10 cellular contexts compared by ENCODE assay signal in genomic region chr6:141464490-141464889, GRCh38.
DNase-seq lines count a peak whose midpoint lies in the region; ATAC-seq and TF ChIP-seq lines count a peak whose summit lies in the region.
"Had no signal": no experiment of that assay in that cellular context is flagged by ENCODE, and none has a peak within 500 bp of the region (broad histone marks: within the 10 kb centered on the region; RNA-seq: fewer than 3 reads in every experiment).

No MANE protein-coding gene starts in this region.

- H3K4me3 Mint-ChIP-seq in activated CD8-positive, alpha-beta T cell treated with anti-CD3 and anti-CD28 coated beads, Interleukin-2, amount 10 ng/mL, durations not matched to agents 7 days and 5 days, result no peak overlapping the region
- H3K4me3 Mint-ChIP-seq in naive thymus-derived CD4-positive, alpha-beta T cell, result no peak overlapping the region
- H3K4me3 Mint-ChIP-seq in activated T-helper 17 cell treated with anti-CD3 and anti-CD28 coated beads, Interleukin-2, amount 50 U/mL, for 72 hours, result no peak overlapping the region
- H3K4me3 Mint-ChIP-seq: activated naive CD8-positive, alpha-beta T cell treated with anti-CD3 and anti-CD28 coated beads, Interleukin-2, amount 10 ng/mL, durations not matched to agents 7 days and 5 days had no signal

- H3K4me3 ChIP-seq in MG63 (no peak overlapping the region), ascending aorta (no peak overlapping the region)
- no peak overlapping the region for H3K4me3 ChIP-seq in naive thymus-derived CD4-positive, alpha-beta T cell (ENCODE audit: low read length)
- H3K4me3 ChIP-seq: HAP-1 had no signal

- H3K9me3 Mint-ChIP-seq in activated CD8-positive, alpha-beta T cell treated with anti-CD3 and anti-CD28 coated beads, Interleukin-2, amount 10 ng/mL, durations not matched to agents 7 days and 5 days (ENCODE audit: insufficient read depth), result no peaks in the 10 kb centered on the region
- peaks cover 0 to 2% (median 0%) of the 10 kb centered on the region in 11 donors for H3K9me3 Mint-ChIP-seq in naive thymus-derived CD4-positive, alpha-beta T cell
- H3K9me3 Mint-ChIP-seq in activated T-helper 17 cell treated with anti-CD3 and anti-CD28 coated beads, Interleukin-2, amount 50 U/mL, for 72 hours, result no peaks in the 10 kb centered on the region
- H3K9me3 Mint-ChIP-seq: activated naive CD8-positive, alpha-beta T cell treated with anti-CD3 and anti-CD28 coated beads, Interleukin-2, amount 10 ng/mL, durations not matched to agents 7 days and 5 days had no signal

- ATAC-seq in GM21528 (IDR thresholded peaks at IDR 0.05; ENCODE audit: low FRiP score, unreplicated experiment), result peak; percentile 78
- ATAC-seq in activated CD8-positive, alpha-beta T cell treated with anti-CD3 and anti-CD28 coated beads, Interleukin-2, amount 10 ng/mL, durations not matched to agents 7 days and 5 days, result peak; percentile 57
- ATAC-seq in naive thymus-derived CD4-positive, alpha-beta T cell, result peak; percentile 54
- no peak for ATAC-seq in activated T-helper 17 cell treated with anti-CD3 and anti-CD28 coated beads, Interleukin-2, amount 50 U/mL, for 72 hours (replicated peaks)

- CTCF ChIA-PET in activated CD8-positive, alpha-beta T cell treated with anti-CD3 and anti-CD28 coated beads, Interleukin-2, amount 10 ng/mL, durations not matched to agents 7 days and 5 days (lab: Charles Lee), result interaction anchor here (1.5 kb wide), 1 partner anchor 18 kb away, joined by 5 read pairs; no protein-coding TSS in a partner anchor
- CTCF ChIA-PET in naive thymus-derived CD4-positive, alpha-beta T cell (lab: Charles Lee), result no interaction called here

- H3K36me3 Mint-ChIP-seq in activated CD8-positive, alpha-beta T cell treated with anti-CD3 and anti-CD28 coated beads, Interleukin-2, amount 10 ng/mL, durations not matched to agents 7 days and 5 days (ENCODE audit: low read depth), result no peaks in the 10 kb centered on the region
- H3K36me3 Mint-ChIP-seq in naive thymus-derived CD4-positive, alpha-beta T cell, result peaks cover 0 to 3% (median 0%) of the 10 kb centered on the region in 5 donors
- no peaks in the 10 kb centered on the region for H3K36me3 Mint-ChIP-seq in activated T-helper 17 cell treated with anti-CD3 and anti-CD28 coated beads, Interleukin-2, amount 50 U/mL, for 72 hours (ENCODE audit: low read depth)
- H3K36me3 Mint-ChIP-seq: activated naive CD8-positive, alpha-beta T cell treated with anti-CD3 and anti-CD28 coated beads, Interleukin-2, amount 10 ng/mL, durations not matched to agents 7 days and 5 days had no signal

- no peak overlapping the region for H3K27ac ChIP-seq in naive thymus-derived CD4-positive, alpha-beta T cell (ENCODE audit: low read depth, low read length)
- H3K27ac ChIP-seq in ascending aorta, result no peak overlapping the region

- no peak overlapping the region for H3K27ac Mint-ChIP-seq in activated CD8-positive, alpha-beta T cell treated with anti-CD3 and anti-CD28 coated beads, Interleukin-2, amount 10 ng/mL, durations not matched to agents 7 days and 5 days
- H3K27ac Mint-ChIP-seq in naive thymus-derived CD4-positive, alpha-beta T cell, result peak overlapping the region in 1 of 9 donors; percentile 54
- H3K27ac Mint-ChIP-seq in activated T-helper 17 cell treated with anti-CD3 and anti-CD28 coated beads, Interleukin-2, amount 50 U/mL, for 72 hours, result no peak overlapping the region
- H3K27ac Mint-ChIP-seq: activated naive CD8-positive, alpha-beta T cell treated with anti-CD3 and anti-CD28 coated beads, Interleukin-2, amount 10 ng/mL, durations not matched to agents 7 days and 5 days had no signal

- POLR2A ChIA-PET in activated CD8-positive, alpha-beta T cell treated with anti-CD3 and anti-CD28 coated beads, Interleukin-2, amount 10 ng/mL, durations not matched to agents 7 days and 5 days (lab: Charles Lee), result interaction anchor here (1.5 kb wide), 1 partner anchor 20 kb away, joined by 3 read pairs; no protein-coding TSS in a partner anchor
- POLR2A ChIA-PET in naive thymus-derived CD4-positive, alpha-beta T cell (lab: Charles Lee), result no interaction called here

- intact Hi-C loops in naive thymus-derived CD4-positive, alpha-beta T cell (cut with micrococcal nuclease), result loop anchor here (1.0 kb wide), 1 partner anchor 19 kb away; no protein-coding TSS in a partner anchor
- intact Hi-C loops in ascending aorta (cut with DNase I), result no loop called here

- H3K27me3 ChIP-seq in MG63 (no peaks in the 10 kb centered on the region), ascending aorta (no peaks in the 10 kb centered on the region)
- H3K27me3 ChIP-seq in naive thymus-derived CD4-positive, alpha-beta T cell (ENCODE audit: control insufficient read depth in 2 of 2, insufficient read depth in 2 of 2, low read length in 2 of 2), result no peaks in the 10 kb centered on the region

- H3K9me3 ChIP-seq in MG63 (no peaks in the 10 kb centered on the region; the same call in 1 of the 2 replicates), ascending aorta (no peaks in the 10 kb centered on the region)
- H3K9me3 ChIP-seq in naive thymus-derived CD4-positive, alpha-beta T cell (ENCODE audit: control insufficient read depth in 2 of 3, low read length in 3 of 3), result no peaks in the 10 kb centered on the region
- H3K9me3 ChIP-seq: HAP-1 had no signal

- H3K27me3 Mint-ChIP-seq in activated CD8-positive, alpha-beta T cell treated with anti-CD3 and anti-CD28 coated beads, Interleukin-2, amount 10 ng/mL, durations not matched to agents 7 days and 5 days (ENCODE audit: low read depth), result no peaks in the 10 kb centered on the region
- H3K27me3 Mint-ChIP-seq in naive thymus-derived CD4-positive, alpha-beta T cell, result no peaks in the 10 kb centered on the region
- no peaks in the 10 kb centered on the region for H3K27me3 Mint-ChIP-seq in activated T-helper 17 cell treated with anti-CD3 and anti-CD28 coated beads, Interleukin-2, amount 50 U/mL, for 72 hours
- H3K27me3 Mint-ChIP-seq: activated naive CD8-positive, alpha-beta T cell treated with anti-CD3 and anti-CD28 coated beads, Interleukin-2, amount 10 ng/mL, durations not matched to agents 7 days and 5 days had no signal

- H3K4me1 ChIP-seq in naive thymus-derived CD4-positive, alpha-beta T cell (ENCODE audit: control insufficient read depth in 2 of 2, insufficient read depth in 2 of 2, low read length in 2 of 2), result peaks cover 0 to 8% of the 10 kb centered on the region in 2 donors
- peaks cover 0 to 7% of the 10 kb centered on the region in 2 donors for H3K4me1 ChIP-seq in ascending aorta
- H3K4me1 ChIP-seq: HAP-1 had no signal

- H3K4me1 Mint-ChIP-seq in activated CD8-positive, alpha-beta T cell treated with anti-CD3 and anti-CD28 coated beads, Interleukin-2, amount 10 ng/mL, durations not matched to agents 7 days and 5 days (ENCODE audit: low read depth), result peaks cover 5% of the 10 kb centered on the region
- H3K4me1 Mint-ChIP-seq in naive thymus-derived CD4-positive, alpha-beta T cell, result peaks cover 0 to 11% (median 4%) of the 10 kb centered on the region in 7 donors
- peaks cover 3% of the 10 kb centered on the region for H3K4me1 Mint-ChIP-seq in activated T-helper 17 cell treated with anti-CD3 and anti-CD28 coated beads, Interleukin-2, amount 50 U/mL, for 72 hours

- DNase-seq in DMS79 (lab: John Stamatoyannopoulos, UW) (peak; percentile 84), MG63 (peak; percentile 9), ascending aorta (ENCODE audit: low spot score in 2 of 2) (no peak), cortex of kidney (lab: John Stamatoyannopoulos, UW) (no peak)
- no peak for DNase-seq in activated CD8-positive, alpha-beta T cell treated with anti-CD3 and anti-CD28 coated beads, Interleukin-2, amount 10 ng/mL, durations not matched to agents 7 days and 5 days
- DNase-seq in naive thymus-derived CD4-positive, alpha-beta T cell, result peak in 6 of 9 donors; percentile 6 to 60 (median 30)
- DNase-seq: activated naive CD8-positive, alpha-beta T cell treated with anti-CD3 and anti-CD28 coated beads, Interleukin-2, amount 10 ng/mL, durations not matched to agents 7 days and 5 days had no signal

- TF ChIP-seq CTCF in ascending aorta (IDR thresholded peaks at IDR 0.05), result no peak

- H3K36me3 ChIP-seq in MG63, result peaks cover 38% of the 10 kb centered on the region
- no peaks in the 10 kb centered on the region for H3K36me3 ChIP-seq in naive thymus-derived CD4-positive, alpha-beta T cell (ENCODE audit: control insufficient read depth in 2 of 3, insufficient read depth in 3 of 3, low read length in 3 of 3)
- H3K36me3 ChIP-seq in ascending aorta, result no peaks in the 10 kb centered on the region
- H3K36me3 ChIP-seq: HAP-1 had no signal

Comparison
In these comparisons a context has a peak if more than half of its experiments do, and no peak if none do; other contexts are left out.
1. DNase-seq: peak in DMS79 (single experiment), MG63 (single experiment) and naive thymus-derived CD4-positive, alpha-beta T cell (6 of 9); none in activated CD8-positive, alpha-beta T cell treated with anti-CD3 and anti-CD28 coated beads, Interleukin-2, amount 10 ng/mL, durations not matched to agents 7 days and 5 days (single experiment), ascending aorta (0 of 2) and cortex of kidney (single experiment).